8 cellular contexts compared by ENCODE assay signal in genomic region chr15:62896969-62897486, GRCh38.
DNase-seq lines count a peak whose midpoint lies in the region; ATAC-seq, FAIRE-seq and TF ChIP-seq lines count a peak whose summit lies in the region.

No MANE protein-coding gene starts in this region.

- no peaks in the 10 kb centered on the region for H3K79me2 ChIP-seq in keratinocyte (ENCODE audit: control insufficient read depth, insufficient read depth, low read length)

- in situ Hi-C loops in brain microvascular endothelial cell (cut with HindIII; ENCODE audit: low pct_ligation_motif_present, low sequenced_read_pairs) = no loop called here

- H3K27me3 ChIP-seq in brain microvascular endothelial cell (replicated peaks) (no peaks in the 10 kb centered on the region), keratinocyte (ENCODE audit: control insufficient read depth, extremely low read depth, insufficient read depth, low read length) (no peaks in the 10 kb centered on the region)

- H3K36me3 Mint-ChIP-seq in activated naive CD4-positive, alpha-beta T cell treated with anti-CD3 and anti-CD28 coated beads, Interleukin-2, amount 50 U/mL, for 72 hours = no peaks in the 10 kb centered on the region

- no peak overlapping the region for H3K27ac Mint-ChIP-seq in activated naive CD4-positive, alpha-beta T cell treated with anti-CD3 and anti-CD28 coated beads, Interleukin-2, amount 50 U/mL, for 72 hours

- H3K9me3 Mint-ChIP-seq in activated naive CD4-positive, alpha-beta T cell treated with anti-CD3 and anti-CD28 coated beads, Interleukin-2, amount 50 U/mL, for 72 hours = no peaks in the 10 kb centered on the region

- peak overlapping the region; percentile 4 for H2AFZ ChIP-seq in keratinocyte (ENCODE audit: control insufficient read depth, low read length)

- FAIRE-seq in keratinocyte (lab: Jason Lieb, UNC) = peak; percentile 76

- peak overlapping the region; percentile 96 for H3K9ac ChIP-seq in keratinocyte (ENCODE audit: control insufficient read depth, extremely low read depth, insufficient read depth, low read length)

- peak overlapping the region; percentile 90 for H3K4me2 ChIP-seq in keratinocyte (ENCODE audit: control insufficient read depth, extremely low read depth, insufficient read depth, low read depth, low read length)

- ATAC-seq in activated naive CD4-positive, alpha-beta T cell treated with anti-CD3 and anti-CD28 coated beads, Interleukin-2, amount 50 U/mL, for 72 hours = no peak
- ATAC-seq in HG02840 (IDR thresholded peaks at IDR 0.05; ENCODE audit: low FRiP score, unreplicated experiment) = no peak

- H3K4me1 ChIP-seq in keratinocyte (ENCODE audit: control insufficient read depth, extremely low read depth, insufficient read depth, low read length) = peaks cover 40% of the 10 kb centered on the region

- dilution Hi-C loops in keratinocyte (cut with MboI; ENCODE audit: extremely low pct_ligation_motif_present, low sequenced_read_pairs) = no loop called here

- DNase-seq in HK-2 (ENCODE audit: unreplicated experiment) (peak; percentile 97), brain microvascular endothelial cell (peak; percentile 100), keratinocyte (ENCODE audit: low read depth, low spot score) (peak; percentile 96), smooth muscle cell of the brain vasculature (ENCODE audit: low read depth, low spot score) (peak; percentile 99), activated T-cell treated with anti-CD3 and anti-CD28 coated beads for 4 hours (no peak), ecto neural progenitor cell (ENCODE audit: low spot score) (no peak)
- DNase-seq in activated naive CD4-positive, alpha-beta T cell treated with anti-CD3 and anti-CD28 coated beads, Interleukin-2, amount 50 U/mL, for 72 hours (ENCODE audit: low spot score in 2 of 2) = no peak

- no peak overlapping the region for H3K4me3 ChIP-seq in brain microvascular endothelial cell (ENCODE audit: low read depth, low read length)
- H3K4me3 ChIP-seq in keratinocyte (ENCODE audit: control insufficient read depth in 2 of 3, extremely low read depth in 1 of 3, insufficient read depth in 2 of 3, low read depth in 1 of 3, low read length in 3 of 3) = peak overlapping the region in 1 of 3 experiments; percentile 8

- H3K36me3 ChIP-seq in brain microvascular endothelial cell (replicated peaks) = no peaks in the 10 kb centered on the region
- H3K36me3 ChIP-seq in keratinocyte (ENCODE audit: control insufficient read depth in 2 of 2, extremely low read depth in 1 of 2, insufficient read depth in 2 of 2, low read length in 2 of 2) = no peaks in the 10 kb centered on the region

- H3K27ac ChIP-seq in brain microvascular endothelial cell (peak overlapping the region; percentile 100), keratinocyte (ENCODE audit: control insufficient read depth, insufficient read depth, low read length) (peak overlapping the region; percentile 100)

- H3K9me1 ChIP-seq in keratinocyte (ENCODE audit: control insufficient read depth, extremely low read depth, insufficient read depth, low read length) = no peaks in the 10 kb centered on the region

- no peaks in the 10 kb centered on the region for H3K9me3 ChIP-seq in keratinocyte (ENCODE audit: control insufficient read depth, low read depth, low read length)

- H4K20me1 ChIP-seq in keratinocyte (ENCODE audit: control insufficient read depth, extremely low read depth, insufficient read depth, low read length) = no peaks in the 10 kb centered on the region

- no peak for TF ChIP-seq CTCF in brain microvascular endothelial cell (IDR thresholded peaks at IDR 0.05; ENCODE audit: low read depth, low read length, missing control alignments)
- no peak for TF ChIP-seq CTCF in keratinocyte (optimal IDR thresholded peaks at IDR 0.05 in 1 of 3, IDR thresholded peaks at IDR 0.05 in 1 of 3, conservative IDR thresholded peaks at IDR 0.05 in 1 of 3; ENCODE audit: extremely low read depth in 1 of 3, insufficient read depth in 2 of 3, low read length in 3 of 3)

Comparison
In these comparisons a context has a peak if more than half of its experiments do, and no peak if none do; other contexts are left out.
1. DNase-seq: peak in HK-2 (single experiment), brain microvascular endothelial cell (single experiment), keratinocyte (single experiment) and smooth muscle cell of the brain vasculature (single experiment); none in activated T-cell treated with anti-CD3 and anti-CD28 coated beads for 4 hours (single experiment), ecto neural progenitor cell (single experiment) and activated naive CD4-positive, alpha-beta T cell treated with anti-CD3 and anti-CD28 coated beads, Interleukin-2, amount 50 U/mL, for 72 hours (0 of 2).